In the genomic region with DNA sequence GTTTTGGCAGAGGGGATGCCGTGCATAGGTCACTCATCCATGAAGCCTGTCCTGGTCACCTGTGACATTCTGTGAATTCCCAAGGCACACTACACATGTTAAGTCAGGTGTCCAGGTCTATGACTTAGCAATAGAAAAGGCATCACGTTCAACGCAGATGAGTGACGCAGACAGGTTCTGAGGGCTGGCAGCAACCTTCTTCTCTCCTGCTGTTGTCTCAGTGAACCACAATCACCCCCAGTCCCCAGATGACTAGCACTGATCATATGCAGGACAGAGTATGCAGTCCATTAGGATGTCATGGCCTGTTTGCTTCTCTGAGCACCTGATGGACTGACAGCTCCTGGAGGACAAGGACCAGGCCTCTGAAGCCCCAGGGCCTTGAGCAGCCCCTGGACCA, we compare ENCODE assay signal across 21 cellular contexts.
"Had no signal": no experiment of that assay in that cellular context is flagged by ENCODE, and none has a peak within 500 bp of the region (broad histone marks: within the 10 kb centered on the region; RNA-seq: fewer than 3 reads in every experiment).

No MANE protein-coding gene starts in this region.

- H3K4me3 ChIP-seq: adrenal gland, ascending aorta, breast epithelium, left lung, lung, thoracic aorta had no signal

- H3K27me3 ChIP-seq: ascending aorta, breast epithelium had no signal

- H3K27ac ChIP-seq: adrenal gland, ascending aorta, breast epithelium, epithelial cell of prostate, left lung, thoracic aorta had no signal

- H3K4me1 ChIP-seq: adrenal gland, ascending aorta, breast epithelium, left lung had no signal

- H3K36me3 ChIP-seq: adrenal gland, ascending aorta, breast epithelium, left lung, thoracic aorta had no signal

- DNase-seq: activated CD4-positive, alpha-beta T cell treated with anti-CD3 and anti-CD28 coated beads for 36 hours; activated CD4-positive, alpha-beta T cell treated with anti-CD3 and anti-CD28 coated beads, Interleukin-2, amount 50 U/mL, for 4 hours; activated CD8-positive, alpha-beta memory T cell treated with anti-CD3 and anti-CD28 coated beads for 24 hours; activated CD8-positive, alpha-beta memory T cell treated with anti-CD3 and anti-CD28 coated beads, Interleukin-2, amount 50 U/mL, for 4 hours; activated naive CD4-positive, alpha-beta T cell; activated T-cell treated with anti-CD3 and anti-CD28 coated beads, Interleukin-2, amount 50 U/mL, for 24 hours; adrenal gland; cerebellar nuclear complex; cortex of kidney; naive thymus-derived CD8-positive, alpha-beta T cell; stimulated activated CD4-positive, alpha-beta T cell treated with anti-CD3 and anti-CD28 coated beads, Interleukin-4, amount 100 ng/mL, for 24 hours; stimulated activated naive CD4-positive, alpha-beta T cell treated with Interleukin-2 at 50 U/mL for 16 hours; T-helper 1 cell had no signal

- ATAC-seq: activated CD4-positive, alpha-beta T cell treated with anti-CD3 and anti-CD28 coated beads for 36 hours; activated T-helper 17 cell treated with anti-CD3 and anti-CD28 coated beads, Interleukin-2, amount 50 U/mL, for 72 hours; naive thymus-derived CD8-positive, alpha-beta T cell; WTC11 had no signal

- H3K9me3 ChIP-seq: adrenal gland, ascending aorta, breast epithelium, left lung, thoracic aorta had no signal
